ENCODE assay signal across 17 cellular contexts in the genomic region with DNA sequence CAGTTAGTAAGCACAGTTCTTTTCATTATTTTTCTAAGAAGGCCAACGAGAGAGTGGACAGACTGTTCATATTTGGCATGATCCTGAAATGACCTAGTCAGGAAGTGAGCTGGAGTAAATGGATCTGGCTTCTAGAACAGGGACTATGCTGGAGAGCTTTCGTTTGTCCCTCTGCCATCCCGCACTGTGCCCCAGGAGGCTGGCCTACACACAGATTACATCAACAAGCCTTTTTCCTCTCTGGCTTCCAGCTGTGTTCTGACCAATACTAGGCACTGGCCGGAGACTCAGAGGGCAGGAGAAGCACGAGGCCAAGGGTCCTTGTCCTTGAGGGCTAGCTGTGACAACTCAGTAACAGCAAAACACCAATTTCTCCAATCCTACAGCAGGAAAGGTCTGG.
DNase-seq lines count a peak whose midpoint lies in the region; ATAC-seq, FAIRE-seq and TF ChIP-seq lines count a peak whose summit lies in the region.
"Had no signal": no experiment of that assay in that cellular context is flagged by ENCODE, and none has a peak within 500 bp of the region (broad histone marks: within the 10 kb centered on the region; RNA-seq: fewer than 3 reads in every experiment).

No MANE protein-coding gene starts in this region.

- TF ChIP-seq CTCF in cardiac fibroblast (IDR thresholded peaks at IDR 0.05; ENCODE audit: low read depth, low read length) (no peak), heart left ventricle (IDR thresholded peaks at IDR 0.05) (no peak), gastrocnemius medialis (IDR thresholded peaks at IDR 0.05 in 4 of 5, conservative IDR thresholded peaks at IDR 0.05 in 1 of 5) (no peak), D721Med (IDR thresholded peaks at IDR 0.05; ENCODE audit: insufficient read depth, missing control alignments) (no peak)

- H3K4me3 Mint-ChIP-seq in activated T-cell treated with anti-CD3 and anti-CD28 coated beads, Interleukin-2, amount 50 U/mL, for 24 hours: no peak overlapping the region
- H3K4me3 Mint-ChIP-seq: activated CD8-positive, alpha-beta memory T cell treated with anti-CD3 and anti-CD28 coated beads, Interleukin-2, amount 10 ng/mL, durations not matched to agents 7 days and 5 days; CD4-positive, alpha-beta memory T cell; naive B cell; stimulated activated effector memory CD8-positive, alpha-beta T cell treated with anti-CD3 and anti-CD28 coated beads, Interleukin-12 subunit alpha, Interleukin-12 subunit beta, amount 100 ng/mL, for 72 hours had no signal

- no peaks in the 10 kb centered on the region for H3K9me3 Mint-ChIP-seq in activated naive CD4-positive, alpha-beta T cell treated with anti-CD3 and anti-CD28 coated beads, Interleukin-2, amount 50 U/mL, for 72 hours
- H3K9me3 Mint-ChIP-seq in activated T-cell treated with anti-CD3 and anti-CD28 coated beads, Interleukin-2, amount 50 U/mL, for 24 hours: no peaks in the 10 kb centered on the region
- H3K9me3 Mint-ChIP-seq: CD4-positive, alpha-beta memory T cell; naive B cell; stimulated activated effector memory CD8-positive, alpha-beta T cell treated with anti-CD3 and anti-CD28 coated beads, Interleukin-12 subunit alpha, Interleukin-12 subunit beta, amount 100 ng/mL, for 72 hours had no signal

- H3K4me3 ChIP-seq in cardiac fibroblast (replicated peaks in 1 of 2; ENCODE audit: low read depth in 2 of 2, low read length in 2 of 2) (no peak overlapping the region), heart left ventricle (no peak overlapping the region), gastrocnemius medialis (no peak overlapping the region)
- H3K4me3 ChIP-seq: HAP-1, hepatocyte, K562 had no signal

- H3K36me3 ChIP-seq in heart left ventricle (no peaks in the 10 kb centered on the region), gastrocnemius medialis (no peaks in the 10 kb centered on the region)

- FAIRE-seq in D721Med (lab: Jason Lieb, UNC): no peak
- FAIRE-seq: bronchial epithelial cell, K562 had no signal

- H3K27ac ChIP-seq in heart left ventricle (peak overlapping the region in 6 of 12 donors; percentile 0 to 54 (median 20)), gastrocnemius medialis (peak overlapping the region in 2 of 4 donors; percentile 16 to 41)
- H3K27ac ChIP-seq: hepatocyte had no signal

- WGBS in heart left ventricle, 4 donors: 35 to 52% (median 39%) methylated on average over 5 of the region's 5 CpGs

- DNase-seq in GM03348 (ENCODE audit: low spot score) (peak; percentile 26), cardiac fibroblast (ENCODE audit: low read depth in 2 of 2) (peak; percentile 53 to 69), heart left ventricle (peak in 4 of 5 donors; percentile 32 to 57 (median 40)), gastrocnemius medialis (peak; percentile 23 to 54), D721Med (ENCODE audit: insufficient read length, low spot score) (no peak), SIG-M5 (lab: John Stamatoyannopoulos, UW) (no peak)
- no peak for DNase-seq in activated naive CD4-positive, alpha-beta T cell treated with anti-CD3 and anti-CD28 coated beads, Interleukin-2, amount 50 U/mL, for 72 hours (ENCODE audit: low spot score in 2 of 2)
- DNase-seq in activated T-cell treated with anti-CD3 and anti-CD28 coated beads, Interleukin-2, amount 50 U/mL, for 24 hours: no peak
- DNase-seq: activated CD8-positive, alpha-beta memory T cell treated with anti-CD3 and anti-CD28 coated beads, Interleukin-2, amount 10 ng/mL, durations not matched to agents 7 days and 5 days; CD4-positive, alpha-beta memory T cell; naive B cell; NCI-H2081 treated with DMSO at 0.1 percent for 48 hours had no signal

- no peak overlapping the region for H3K27ac Mint-ChIP-seq in activated naive CD4-positive, alpha-beta T cell treated with anti-CD3 and anti-CD28 coated beads, Interleukin-2, amount 50 U/mL, for 72 hours
- H3K27ac Mint-ChIP-seq in activated T-cell treated with anti-CD3 and anti-CD28 coated beads, Interleukin-2, amount 50 U/mL, for 24 hours: no peak overlapping the region
- H3K27ac Mint-ChIP-seq: activated CD8-positive, alpha-beta memory T cell treated with anti-CD3 and anti-CD28 coated beads, Interleukin-2, amount 10 ng/mL, durations not matched to agents 7 days and 5 days; stimulated activated effector memory CD8-positive, alpha-beta T cell treated with anti-CD3 and anti-CD28 coated beads, Interleukin-12 subunit alpha, Interleukin-12 subunit beta, amount 100 ng/mL, for 72 hours had no signal

- H3K27me3 ChIP-seq in heart left ventricle: no peaks in the 10 kb centered on the region
- no peaks in the 10 kb centered on the region for H3K27me3 ChIP-seq in gastrocnemius medialis
- H3K27me3 ChIP-seq: hepatocyte had no signal

- H3K36me3 Mint-ChIP-seq in activated naive CD4-positive, alpha-beta T cell treated with anti-CD3 and anti-CD28 coated beads, Interleukin-2, amount 50 U/mL, for 72 hours: no peaks in the 10 kb centered on the region
- H3K36me3 Mint-ChIP-seq in activated T-cell treated with anti-CD3 and anti-CD28 coated beads, Interleukin-2, amount 50 U/mL, for 24 hours (ENCODE audit: low read depth): peaks cover 16% of the 10 kb centered on the region

- H3K4me1 ChIP-seq in heart left ventricle: peaks cover 0 to 20% (median 13%) of the 10 kb centered on the region in 12 donors
- H3K4me1 ChIP-seq in gastrocnemius medialis: peaks cover 21 to 24% of the 10 kb centered on the region in 2 donors
- H3K4me1 ChIP-seq: HAP-1 had no signal

- intact Hi-C loops in heart left ventricle (cut with DNase I): loop anchor here in 2 of 10 donors (2.0 to 10.0 kb wide), 2 partner anchors 61 to 187 kb away; no protein-coding TSS in a partner anchor
- intact Hi-C loops in gastrocnemius medialis (cut with DNase I; ENCODE audit: low total_unique reads): no loop called here

- ATAC-seq in heart left ventricle (peak; percentile 88 to 93 (median 92)), gastrocnemius medialis (peak; percentile 79 to 89)
- no peak for ATAC-seq in activated naive CD4-positive, alpha-beta T cell treated with anti-CD3 and anti-CD28 coated beads, Interleukin-2, amount 50 U/mL, for 72 hours
- ATAC-seq: activated CD8-positive, alpha-beta memory T cell treated with anti-CD3 and anti-CD28 coated beads, Interleukin-2, amount 10 ng/mL, durations not matched to agents 7 days and 5 days; K562 had no signal

- H3K9me3 ChIP-seq in heart left ventricle (no peaks in the 10 kb centered on the region), gastrocnemius medialis (no peaks in the 10 kb centered on the region)
- H3K9me3 ChIP-seq: HAP-1 had no signal

- TF ChIP-seq POLR2A in heart left ventricle (IDR thresholded peaks at IDR 0.05) (no peak), gastrocnemius medialis (IDR thresholded peaks at IDR 0.05) (no peak)

- H3K4me1 Mint-ChIP-seq in activated T-cell treated with anti-CD3 and anti-CD28 coated beads, Interleukin-2, amount 50 U/mL, for 24 hours (ENCODE audit: low read depth): no peaks in the 10 kb centered on the region

- in situ Hi-C loops in gastrocnemius medialis (cut with MboI; ENCODE audit: low sequenced_read_pairs in 4 of 4): no loop called here

- no peaks in the 10 kb centered on the region for H3K27me3 Mint-ChIP-seq in activated T-cell treated with anti-CD3 and anti-CD28 coated beads, Interleukin-2, amount 50 U/mL, for 24 hours
- H3K27me3 Mint-ChIP-seq: activated CD8-positive, alpha-beta memory T cell treated with anti-CD3 and anti-CD28 coated beads, Interleukin-2, amount 10 ng/mL, durations not matched to agents 7 days and 5 days; CD4-positive, alpha-beta memory T cell; naive B cell had no signal

Comparison
In these comparisons a context has a peak if more than half of its experiments do, and no peak if none do; other contexts are left out.
1. DNase-seq: peak in GM03348 (single experiment), cardiac fibroblast (2 of 2), heart left ventricle (4 of 5) and gastrocnemius medialis (2 of 2); none in activated naive CD4-positive, alpha-beta T cell treated with anti-CD3 and anti-CD28 coated beads, Interleukin-2, amount 50 U/mL, for 72 hours (0 of 2), D721Med (single experiment), SIG-M5 (single experiment) and activated T-cell treated with anti-CD3 and anti-CD28 coated beads, Interleukin-2, amount 50 U/mL, for 24 hours (single experiment).
2. ATAC-seq: peak in heart left ventricle (4 of 4) and gastrocnemius medialis (2 of 2); none in activated naive CD4-positive, alpha-beta T cell treated with anti-CD3 and anti-CD28 coated beads, Interleukin-2, amount 50 U/mL, for 72 hours (0 of 2).